19 cellular contexts compared by ENCODE assay signal in the genomic region with DNA sequence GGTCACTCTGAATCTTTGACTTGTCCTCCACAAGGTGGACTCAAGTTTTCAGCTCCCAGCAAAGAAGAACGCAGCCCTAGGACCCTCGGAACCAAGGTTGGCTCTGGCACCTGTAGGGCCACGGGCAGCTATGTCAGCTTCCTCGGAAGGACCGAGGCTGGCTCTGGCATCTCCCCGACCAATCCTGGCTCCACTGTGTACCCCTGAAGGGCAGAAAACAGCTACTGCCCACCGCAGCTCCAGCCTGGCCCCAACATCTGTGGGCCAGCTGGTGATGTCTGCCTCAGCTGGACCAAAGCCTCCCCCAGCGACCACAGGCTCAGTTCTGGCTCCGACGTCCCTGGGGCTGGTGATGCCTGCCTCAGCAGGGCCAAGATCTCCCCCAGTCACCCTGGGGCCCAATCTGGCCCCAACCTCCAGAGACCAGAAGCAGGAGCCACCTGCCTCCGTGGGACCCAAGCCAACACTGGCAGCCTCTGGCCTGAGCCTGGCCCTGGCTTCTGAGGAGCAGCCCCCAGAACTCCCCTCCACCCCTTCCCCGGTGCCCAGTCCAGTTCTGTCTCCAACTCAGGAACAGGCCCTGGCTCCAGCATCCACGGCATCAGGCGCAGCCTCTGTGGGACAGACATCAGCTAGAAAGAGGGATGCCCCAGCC. TPM values are rescaled to one million over a fixed set of nuclear protein-coding genes. Genes with fewer than 3 reads are reported as not detected.
A peak's percentile ranks its signal among the peaks of the same experiment; 100 is the strongest.
DNase-seq lines count a peak whose midpoint lies in the region; ATAC-seq and TF ChIP-seq lines count a peak whose summit lies in the region.
"Had no signal": no experiment of that assay in that cellular context is flagged by ENCODE, and none has a peak within 500 bp of the region (broad histone marks: within the 10 kb centered on the region; RNA-seq: fewer than 3 reads in every experiment).

No MANE protein-coding gene starts in this region.

- H3K4me3 ChIP-seq in SK-N-SH (ENCODE audit: low read depth in 2 of 2, low read length in 1 of 2) (no peak overlapping the region), NT2/D1 (ENCODE audit: insufficient read length, low read depth) (no peak overlapping the region), spleen (no peak overlapping the region), Karpas-422 (ENCODE audit: low read length) (no peak overlapping the region)

- H3F3A ChIP-seq in SK-N-SH (replicated peaks; ENCODE audit: insufficient read depth): peaks cover 2% of the 10 kb centered on the region

- H3K4me2 ChIP-seq in SK-N-SH (no peak overlapping the region), Karpas-422 (ENCODE audit: low read depth, low read length, poor library complexity, severe bottlenecking) (no peak overlapping the region)

- TF ChIP-seq RAD21 in SK-N-SH (IDR thresholded peaks at IDR 0.05; ENCODE audit: low read length): no peak

- no peak for TF ChIP-seq CTCF in SK-N-SH (IDR thresholded peaks at IDR 0.05)
- no peak for TF ChIP-seq CTCF in spleen (IDR thresholded peaks at IDR 0.05 in 8 of 11, conservative IDR thresholded peaks at IDR 0.05 in 3 of 11)

- no peaks in the 10 kb centered on the region for H3K79me2 ChIP-seq in SK-N-SH (ENCODE audit: insufficient read depth)
- H3K79me2 ChIP-seq in Karpas-422 (ENCODE audit: low read length): no peaks in the 10 kb centered on the region

- no peaks in the 10 kb centered on the region for H3K9me2 ChIP-seq in SK-N-SH
- H3K9me2 ChIP-seq in Karpas-422 (replicated peaks; ENCODE audit: insufficient read depth, low read length): no peaks in the 10 kb centered on the region

- no peak; a peak in 1 of 4 replicates for TF ChIP-seq EP300 in SK-N-SH (IDR thresholded peaks at IDR 0.05; ENCODE audit: borderline replicate concordance in 1 of 2, low read depth in 1 of 2, low read length in 1 of 2)

- H3K27me3 ChIP-seq in SK-N-SH (ENCODE audit: insufficient read depth) (no peaks in the 10 kb centered on the region), NT2/D1 (ENCODE audit: insufficient read depth, insufficient read length) (no peaks in the 10 kb centered on the region), spleen (replicated peaks in 1 of 7) (peaks cover 0 to 20% (median 0%) of the 10 kb centered on the region in 7 donors), Karpas-422 (ENCODE audit: low read length) (no peaks in the 10 kb centered on the region)

- DNase-seq in SK-N-SH: peak; percentile 68
- DNase-seq in NT2/D1 (ENCODE audit: low read depth, low spot score): no peak
- peak; percentile 10 for DNase-seq in epidermal melanocyte (ENCODE audit: insufficient read length, low spot score)
- DNase-seq in spleen: peak; percentile 68
- no peak for DNase-seq in NCI-H2196 (lab: John Stamatoyannopoulos, UW; ENCODE audit: unreplicated experiment)
- no peak for DNase-seq in Karpas-422
- DNase-seq: DMS79, KG1, NCI-H1092 treated with DMSO at 0.1 percent for 48 hours, NCI-H1436 treated with DMSO at 0.1 percent for 48 hours, NCI-H1930, NCI-H226, NCI-H510A treated with DMSO at 0.1 percent for 48 hours, NCI-H774, PC-3, SIG-M5 had no signal

- intact Hi-C loops in spleen (cut with DNase I; ENCODE audit: low total_unique reads): no loop called here

- ATAC-seq in SK-N-SH treated with all-trans-retinoic acid at 6 μM for 48 hours: no peak
- no peak for ATAC-seq in HG03457 (IDR thresholded peaks at IDR 0.05; ENCODE audit: unreplicated experiment)
- ATAC-seq: PC-3 had no signal

- POLR2A ChIA-PET in SK-N-SH (lab: Yijun Ruan, JAX): no interaction called here

- H3K9me3 ChIP-seq in SK-N-SH (no peaks in the 10 kb centered on the region), NT2/D1 (ENCODE audit: insufficient read depth, low read length) (no peaks in the 10 kb centered on the region), spleen (no peaks in the 10 kb centered on the region), Karpas-422 (ENCODE audit: low read length) (no peaks in the 10 kb centered on the region)

- H3K4me1 ChIP-seq in SK-N-SH (ENCODE audit: control insufficient read depth in 1 of 2, insufficient read depth in 2 of 2, low read depth in 1 of 2, low read length in 1 of 2) (peaks cover 0 to 43% of the 10 kb centered on the region in 2 experiments; a peak in 1 of 4 replicates), NT2/D1 (ENCODE audit: insufficient read depth, insufficient read length) (peaks cover 13% of the 10 kb centered on the region), spleen (peaks cover 0 to 15% (median 4%) of the 10 kb centered on the region in 6 donors), Karpas-422 (ENCODE audit: low read length) (peaks cover 46% of the 10 kb centered on the region)

- no peaks in the 10 kb centered on the region for H3K36me3 ChIP-seq in SK-N-SH (replicated peaks in 1 of 2; ENCODE audit: control insufficient read depth in 1 of 2, insufficient read depth in 2 of 2, low read length in 1 of 2)
- H3K36me3 ChIP-seq in NT2/D1 (ENCODE audit: insufficient read depth, insufficient read length, low read length): peaks cover 5% of the 10 kb centered on the region
- H3K36me3 ChIP-seq in spleen: no peaks in the 10 kb centered on the region
- H3K36me3 ChIP-seq in Karpas-422 (ENCODE audit: insufficient read depth, low read length): no peaks in the 10 kb centered on the region

- H4K20me1 ChIP-seq in SK-N-SH (ENCODE audit: insufficient read depth) (no peaks in the 10 kb centered on the region), Karpas-422 (ENCODE audit: insufficient read depth, low read depth, low read length) (0 out of 2 replicates have a peak, but pooled peaks cover 6% of the 10 kb centered on the region)

- 66% methylated on average over 5 of the region's 14 CpGs for WGBS in SK-N-SH (ENCODE audit: low lambda C conversion rate)
- 81 to 90% (median 86%) methylated on average over 9 to 14 of the region's 14 CpGs for WGBS in spleen, 5 donors

- H3K27ac ChIP-seq in SK-N-SH (ENCODE audit: low read depth in 2 of 2, low read length in 1 of 2) (peak overlapping the region in 1 of 2 experiments; percentile 86; a peak in 2 of 4 replicates), spleen (no peak overlapping the region), Karpas-422 (ENCODE audit: low read length) (no peak overlapping the region)
- H3K27ac ChIP-seq: RWPE1 had no signal

- no peak for TF ChIP-seq POLR2A in spleen (IDR thresholded peaks at IDR 0.05)

- H3K9ac ChIP-seq in SK-N-SH (no peak overlapping the region), NT2/D1 (ENCODE audit: insufficient read length, low read depth) (peak overlapping the region; percentile 32), Karpas-422 (ENCODE audit: low read length) (no peak overlapping the region)

- H2AFZ ChIP-seq in SK-N-SH (ENCODE audit: low read depth) (no peak overlapping the region), Karpas-422 (ENCODE audit: low read length) (no peak overlapping the region)

- CTCF ChIA-PET in SK-N-SH (lab: Yijun Ruan, JAX): interaction anchor here (1.0 to 8.2 kb wide), 6 partner anchors 14 to 41 kb away, joined by 3 to 52 read pairs (median 3); a partner anchor contains a TSS

TF ChIP-seq in SK-N-SH, 30 proteins besides CTCF, POLR2A, EP300 and RAD21 (continues in another document):
- TF ChIP-seq, protein P1, sequence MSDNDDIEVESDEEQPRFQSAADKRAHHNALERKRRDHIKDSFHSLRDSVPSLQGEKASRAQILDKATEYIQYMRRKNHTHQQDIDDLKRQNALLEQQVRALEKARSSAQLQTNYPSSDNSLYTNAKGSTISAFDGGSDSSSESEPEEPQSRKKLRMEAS (IDR thresholded peaks at IDR 0.05; ENCODE audit: low read depth): no peak

TF ChIP-seq in SK-N-SH treated with all-trans-retinoic acid at 6 μM for 48 hours, 23 proteins besides CTCF, POLR2A, EP300 and RAD21 (continues in another document):
- no peak for TF ChIP-seq ISL1 (CRISPR knock-in tag; IDR thresholded peaks at IDR 0.05)

RNA-seq across cellular contexts. Expression of a gene that starts 2.2 kb away (rescaled TPM):
- polyA plus RNA-seq in SK-N-SH (2012; rRNA removed) (3.2 TPM in 2 replicates), spleen (under 1 TPM; 0.14 to 0.51 (median 0.33) TPM)
- 0.73 and 1.2 TPM in 2 replicates for polyA plus RNA-seq in SK-N-SH (2012; cell fraction: cytosol; rRNA removed)
- polyA plus RNA-seq in SK-N-SH (2012; cell fraction: nucleus; rRNA removed): 14.7 and 18.9 TPM in 2 replicates
- total RNA-seq in spleen: under 1 TPM in 5 of 7 donors, not detected in 2; 0.23 to 0.87 (median 0.60) TPM
- 14.4 and 18.3 TPM in 2 replicates for total RNA-seq in Karpas-422 (2014; rRNA removed; shearing (Covaris generic); ENCODE audit: low replicate concordance)

RNA-seq across cellular contexts. Expression of a gene that starts 15.4 kb away (rescaled TPM):
- polyA plus RNA-seq in SK-N-SH (2012; rRNA removed) (not detected in 2 replicates), spleen (not detected)
- polyA plus RNA-seq in SK-N-SH (2012; cell fraction: cytosol; rRNA removed): not detected in 2 replicates
- polyA plus RNA-seq in SK-N-SH (2012; cell fraction: nucleus; rRNA removed): not detected in 2 replicates
- total RNA-seq in spleen: not detected
- total RNA-seq in Karpas-422 (2014; rRNA removed; shearing (Covaris generic); ENCODE audit: low replicate concordance): not detected in 2 replicates
- total RNA-seq: PC-3 had no signal

RNA-seq across cellular contexts. Expression of a gene that starts 17.6 kb away (rescaled TPM):
- polyA plus RNA-seq in SK-N-SH (2012; rRNA removed): 97.1 and 117 TPM in 2 replicates
- 55.2 and 84.3 TPM in 2 replicates for polyA plus RNA-seq in SK-N-SH (2012; cell fraction: cytosol; rRNA removed)
- polyA plus RNA-seq in SK-N-SH (2012; cell fraction: nucleus; rRNA removed): 81.0 and 129 TPM in 2 replicates
- total RNA-seq in spleen: 10 to 100 TPM; 47.0 to 74.4 (median 66.7) TPM
- polyA plus RNA-seq in spleen: 100 to 1,000 TPM; 119 to 151 (median 138) TPM
- total RNA-seq in Karpas-422 (2014; rRNA removed; shearing (Covaris generic); ENCODE audit: low replicate concordance): 11.1 and 18.5 TPM in 2 replicates

RNA-seq across cellular contexts. Expression of a gene that starts 35.0 kb away (rescaled TPM):
- 21.7 and 32.1 TPM in 2 replicates for polyA plus RNA-seq in SK-N-SH (2012; rRNA removed)
- polyA plus RNA-seq in SK-N-SH (2012; cell fraction: cytosol; rRNA removed): 18.4 and 24.3 TPM in 2 replicates
- polyA plus RNA-seq in SK-N-SH (2012; cell fraction: nucleus; rRNA removed): 22.4 and 31.8 TPM in 2 replicates
- 10 to 100 TPM; 22.6 to 28.5 (median 25.7) TPM for total RNA-seq in spleen
- polyA plus RNA-seq in spleen: 10 to 100 TPM; 12.4 to 19.3 (median 12.5) TPM
- 41.1 and 44.8 TPM in 2 replicates for total RNA-seq in Karpas-422 (2014; rRNA removed; shearing (Covaris generic); ENCODE audit: low replicate concordance)

RNA-seq across cellular contexts. Expression of a gene that starts 43.8 kb away (rescaled TPM):
- polyA plus RNA-seq in SK-N-SH (2012; rRNA removed) (12.5 and 30.4 TPM in 2 replicates), spleen (10 to 100 TPM; 21.2 to 88.9 (median 47.0) TPM)
- 9.1 and 14.9 TPM in 2 replicates for polyA plus RNA-seq in SK-N-SH (2012; cell fraction: cytosol; rRNA removed)
- polyA plus RNA-seq in SK-N-SH (2012; cell fraction: nucleus; rRNA removed): 70.2 and 73.7 TPM in 2 replicates
- 100 to 1,000 TPM; 124 to 230 (median 159) TPM for total RNA-seq in spleen
- 23.5 and 27.9 TPM in 2 replicates for total RNA-seq in Karpas-422 (2014; rRNA removed; shearing (Covaris generic); ENCODE audit: low replicate concordance)

Comparison
In these comparisons a context has a peak if more than half of its experiments do, and no peak if none do; other contexts are left out.
1. DNase-seq: peak in SK-N-SH (single experiment), epidermal melanocyte (single experiment) and spleen (single experiment); none in NT2/D1 (single experiment), NCI-H2196 (single experiment) and Karpas-422 (single experiment).